Comparison of ENCODE assay signal across 22 cellular contexts in genomic region chr15:88342666-88343065, GRCh38.
A peak's percentile ranks its signal among the peaks of the same experiment; 100 is the strongest.
DNase-seq lines count a peak whose midpoint lies in the region; TF ChIP-seq lines count a peak whose summit lies in the region.
"Had no signal": no experiment of that assay in that cellular context is flagged by ENCODE, and none has a peak within 500 bp of the region (broad histone marks: within the 10 kb centered on the region; RNA-seq: fewer than 3 reads in every experiment).

No MANE protein-coding gene starts in this region.

- H3K9me3 ChIP-seq in SK-N-SH: no peaks in the 10 kb centered on the region
- H3K9me3 ChIP-seq: Caco-2 had no signal

- no peaks in the 10 kb centered on the region for H4K20me1 ChIP-seq in SK-N-SH (ENCODE audit: insufficient read depth)

- H3K4me1 ChIP-seq in SK-N-SH (ENCODE audit: control insufficient read depth in 1 of 2, insufficient read depth in 2 of 2, low read depth in 1 of 2, low read length in 1 of 2): peaks cover 0 to 3% of the 10 kb centered on the region in 2 experiments; a peak in 2 of 4 replicates
- H3K4me1 ChIP-seq: Caco-2 had no signal

- H3K36me3 Mint-ChIP-seq in activated CD4-positive, alpha-beta memory T cell treated with anti-CD3 and anti-CD28 coated beads for 36 hours: no peaks in the 10 kb centered on the region

- no peak for TF ChIP-seq EP300 in SK-N-SH (IDR thresholded peaks at IDR 0.05; ENCODE audit: borderline replicate concordance in 1 of 2, low read depth in 1 of 2, low read length in 1 of 2)

- CTCF ChIA-PET in activated CD4-positive, alpha-beta memory T cell treated with anti-CD3 and anti-CD28 coated beads for 36 hours (lab: Charles Lee): no interaction called here
- CTCF ChIA-PET in SK-N-SH (lab: Yijun Ruan, JAX): interaction anchor here (1.4 kb wide), 1 partner anchor 112 kb away, joined by 3 read pairs; no protein-coding TSS in a partner anchor

- DNase-seq in AG08395 (ENCODE audit: low spot score): peak; percentile 57
- peak; percentile 41 for DNase-seq in GM03348 (ENCODE audit: low spot score)
- DNase-seq in NCI-H82 (lab: John Stamatoyannopoulos, UW): peak; percentile 76
- peak; percentile 64 for DNase-seq in fibroblast of peridontal ligament (ENCODE audit: extremely low read depth)
- DNase-seq in putamen (ENCODE audit: low spot score): no peak
- DNase-seq in activated CD4-positive, alpha-beta memory T cell treated with anti-CD3 and anti-CD28 coated beads for 36 hours: no peak
- no peak for DNase-seq in SK-N-SH
- DNase-seq in GM10266 (ENCODE audit: extremely low spot score): no peak
- DNase-seq: ACHN, Caco-2, DMS 273 treated with DMSO at 0.1 percent for 48 hours, DMS79 treated with DMSO at 0.1 percent for 48 hours, H9, Kasumi-1, NCI-H1105, NCI-H146, NCI-H2029, NCI-H2227 treated with DMSO at 0.1 percent for 48 hours, NCI-H510A, SIG-M5 had no signal

- H3K9me2 ChIP-seq in SK-N-SH: no peaks in the 10 kb centered on the region

- no peak for TF ChIP-seq RAD21 in SK-N-SH (IDR thresholded peaks at IDR 0.05; ENCODE audit: low read length)

- no peak overlapping the region for H3K27ac Mint-ChIP-seq in activated CD4-positive, alpha-beta memory T cell treated with anti-CD3 and anti-CD28 coated beads for 36 hours
- H3K27ac Mint-ChIP-seq: B cell, H9 had no signal

- H3K9me3 Mint-ChIP-seq in activated CD4-positive, alpha-beta memory T cell treated with anti-CD3 and anti-CD28 coated beads for 36 hours: no peaks in the 10 kb centered on the region
- H3K9me3 Mint-ChIP-seq: H9 had no signal

- no peak overlapping the region for H3K27ac ChIP-seq in SK-N-SH (ENCODE audit: low read depth in 2 of 2, low read length in 1 of 2)
- H3K27ac ChIP-seq: 22Rv1 had no signal

- H3K36me3 ChIP-seq in SK-N-SH (replicated peaks in 1 of 2; ENCODE audit: control insufficient read depth in 1 of 2, insufficient read depth in 2 of 2, low read length in 1 of 2): no peaks in the 10 kb centered on the region

- POLR2A ChIA-PET in activated CD4-positive, alpha-beta memory T cell treated with anti-CD3 and anti-CD28 coated beads for 36 hours (lab: Charles Lee): no interaction called here
- POLR2A ChIA-PET in SK-N-SH (lab: Yijun Ruan, JAX): no interaction called here

- H2AFZ ChIP-seq in SK-N-SH (ENCODE audit: low read depth): no peak overlapping the region

- H3K4me2 ChIP-seq in SK-N-SH: no peak overlapping the region

- H3K4me1 Mint-ChIP-seq in activated CD4-positive, alpha-beta memory T cell treated with anti-CD3 and anti-CD28 coated beads for 36 hours (ENCODE audit: low read depth): no peaks in the 10 kb centered on the region
- H3K4me1 Mint-ChIP-seq: B cell had no signal

- H3K4me3 Mint-ChIP-seq in activated CD4-positive, alpha-beta memory T cell treated with anti-CD3 and anti-CD28 coated beads for 36 hours: no peak overlapping the region
- H3K4me3 Mint-ChIP-seq: B cell, H9 had no signal

- no peak for TF ChIP-seq CTCF in SK-N-SH (IDR thresholded peaks at IDR 0.05)
- TF ChIP-seq CTCF in GM10266 (IDR thresholded peaks at IDR 0.05; ENCODE audit: control insufficient read depth, insufficient read depth, low read depth, missing control alignments): no peak

- no peaks in the 10 kb centered on the region for H3K79me2 ChIP-seq in SK-N-SH (ENCODE audit: insufficient read depth)

- no peak overlapping the region for H3K9ac ChIP-seq in SK-N-SH

- intact Hi-C loops in activated CD4-positive, alpha-beta memory T cell treated with anti-CD3 and anti-CD28 coated beads for 36 hours (cut with micrococcal nuclease): no loop called here

- 13% methylated on average over 2 of the region's 2 CpGs for WGBS in SK-N-SH (ENCODE audit: low lambda C conversion rate)

- H3K4me3 ChIP-seq in SK-N-SH (ENCODE audit: low read depth in 2 of 2, low read length in 1 of 2): no peak overlapping the region

- peaks cover 18% of the 10 kb centered on the region for H3K27me3 Mint-ChIP-seq in activated CD4-positive, alpha-beta memory T cell treated with anti-CD3 and anti-CD28 coated beads for 36 hours

- no peaks in the 10 kb centered on the region for H3F3A ChIP-seq in SK-N-SH (replicated peaks; ENCODE audit: insufficient read depth)

- no peaks in the 10 kb centered on the region for H3K27me3 ChIP-seq in SK-N-SH (ENCODE audit: insufficient read depth)

TF ChIP-seq in SK-N-SH, 30 proteins besides CTCF, POLR2A, EP300 and RAD21:
- no peak for TF ChIP-seq JUND (IDR thresholded peaks at IDR 0.05)
- TF ChIP-seq RFX5 (IDR thresholded peaks at IDR 0.05; ENCODE audit: low read length): no peak
- TF ChIP-seq SIN3A (IDR thresholded peaks at IDR 0.05; ENCODE audit: borderline replicate concordance, low read depth, low read length): no peak
- TF ChIP-seq USF1 (IDR thresholded peaks at IDR 0.05; ENCODE audit: borderline replicate concordance, low read depth): no peak
- no peak for TF ChIP-seq FOXM1 (IDR thresholded peaks at IDR 0.05; ENCODE audit: low read depth)
- TF ChIP-seq REST (IDR thresholded peaks at IDR 0.05; ENCODE audit: low read depth, low read length): no peak
- TF ChIP-seq TCF12 (IDR thresholded peaks at IDR 0.05): no peak

Comparison
In these comparisons a context has a peak if more than half of its experiments do, and no peak if none do; other contexts are left out.
1. DNase-seq: peak in AG08395 (single experiment), GM03348 (single experiment), NCI-H82 (single experiment) and fibroblast of peridontal ligament (single experiment); none in putamen (single experiment), activated CD4-positive, alpha-beta memory T cell treated with anti-CD3 and anti-CD28 coated beads for 36 hours (single experiment), SK-N-SH (single experiment) and GM10266 (single experiment).